ENCODE assay signal across 20 cellular contexts in genomic region chr6:80197474-80197873, GRCh38.
DNase-seq lines count a peak whose midpoint lies in the region; ATAC-seq, FAIRE-seq and TF ChIP-seq lines count a peak whose summit lies in the region.
"Had no signal": no experiment of that assay in that cellular context is flagged by ENCODE, and none has a peak within 500 bp of the region (broad histone marks: within the 10 kb centered on the region; RNA-seq: fewer than 3 reads in every experiment).

No MANE protein-coding gene starts in this region.

- BruUV-seq in HepG2 (replicated peaks; lab: Mats Ljungman, UMichigan): no TSS peak

- H3K4me3 ChIP-seq in liver (ENCODE audit: low read depth in 1 of 3, low read length in 3 of 3) (no peak overlapping the region), HepG2 (replicated peaks in 1 of 3; ENCODE audit: insufficient read depth in 1 of 3, low read depth in 2 of 3, low read length in 3 of 3) (no peak overlapping the region), body of pancreas (no peak overlapping the region), neuronal stem cell (ENCODE audit: low read length in 2 of 2) (no peak overlapping the region)
- H3K4me3 ChIP-seq: vagina had no signal

- no peaks in the 10 kb centered on the region for H3K27me3 ChIP-seq in liver (ENCODE audit: control insufficient read depth in 4 of 4, insufficient read depth in 4 of 4, low read length in 3 of 4)
- H3K27me3 ChIP-seq in HepG2 (ENCODE audit: control insufficient read depth in 1 of 2, insufficient read depth in 2 of 2, low read length in 2 of 2): no peaks in the 10 kb centered on the region
- H3K27me3 ChIP-seq in body of pancreas: no peaks in the 10 kb centered on the region
- H3K27me3 ChIP-seq in neuronal stem cell (ENCODE audit: control insufficient read depth in 3 of 3, insufficient read depth in 3 of 3, low read depth in 1 of 3, low read length in 3 of 3): no peaks in the 10 kb centered on the region
- H3K27me3 ChIP-seq: vagina had no signal

- no peak overlapping the region for H3K4ac ChIP-seq in neuronal stem cell (ENCODE audit: low read length)

- H3K4me3 Mint-ChIP-seq in natural killer cell: no peak overlapping the region
- H3K4me3 Mint-ChIP-seq: activated CD4-positive, alpha-beta T cell treated with anti-CD3 and anti-CD28 coated beads, Interleukin-2, amount 10 ng/mL, durations not matched to agents 7 days and 5 days; endodermal cell; stimulated activated effector memory CD8-positive, alpha-beta T cell treated with anti-CD3 and anti-CD28 coated beads, Interleukin-12 subunit alpha, Interleukin-12 subunit beta, amount 100 ng/mL, for 72 hours; T-helper 17 cell had no signal

- H3K27ac ChIP-seq in liver (ENCODE audit: low read depth in 1 of 2, low read length in 2 of 2) (no peak overlapping the region), HepG2 (ENCODE audit: extremely low read length, insufficient read depth, low read length) (no peak overlapping the region), body of pancreas (no peak overlapping the region), neuronal stem cell (replicated peaks; ENCODE audit: low read length) (no peak overlapping the region)
- H3K27ac ChIP-seq: vagina had no signal

- no peak overlapping the region for H2BK5ac ChIP-seq in neuronal stem cell (ENCODE audit: low read length)

- no peaks in the 10 kb centered on the region for H4K20me1 ChIP-seq in HepG2 (ENCODE audit: insufficient read depth, low read length)

- H3K4me1 ChIP-seq in liver (ENCODE audit: control insufficient read depth in 4 of 4, insufficient read depth in 4 of 4, low read length in 3 of 4) (peaks cover 2 to 13% (median 6%) of the 10 kb centered on the region in 4 donors), HepG2 (ENCODE audit: insufficient read depth, low read length) (no peaks in the 10 kb centered on the region), body of pancreas (peaks cover 11% of the 10 kb centered on the region), neuronal stem cell (ENCODE audit: control insufficient read depth in 2 of 2, insufficient read depth in 1 of 2, low read depth in 1 of 2, low read length in 2 of 2) (no peaks in the 10 kb centered on the region)

- no peaks in the 10 kb centered on the region for H3K36me3 ChIP-seq in liver (ENCODE audit: control insufficient read depth in 4 of 4, insufficient read depth in 3 of 4, low read depth in 1 of 4, low read length in 3 of 4)
- H3K36me3 ChIP-seq in HepG2 (replicated peaks in 1 of 2; ENCODE audit: control insufficient read depth in 1 of 2, insufficient read depth in 2 of 2, low read length in 2 of 2): no peaks in the 10 kb centered on the region
- H3K36me3 ChIP-seq in body of pancreas (replicated peaks in 1 of 2; ENCODE audit: insufficient read depth in 1 of 2, low read depth in 2 of 2): no peaks in the 10 kb centered on the region
- H3K36me3 ChIP-seq in neuronal stem cell (replicated peaks in 1 of 2; ENCODE audit: control insufficient read depth in 2 of 2, insufficient read depth in 2 of 2, low read length in 2 of 2): no peaks in the 10 kb centered on the region
- H3K36me3 ChIP-seq: vagina had no signal

- no peak overlapping the region for H3K18ac ChIP-seq in neuronal stem cell (ENCODE audit: low read length)

- H2AFZ ChIP-seq in HepG2 (ENCODE audit: low read length): no peak overlapping the region
- no peak overlapping the region for H2AFZ ChIP-seq in neuronal stem cell (ENCODE audit: low read length)

- H3K4me1 Mint-ChIP-seq in natural killer cell: no peaks in the 10 kb centered on the region
- H3K4me1 Mint-ChIP-seq: activated CD4-positive, alpha-beta T cell treated with anti-CD3 and anti-CD28 coated beads, Interleukin-2, amount 10 ng/mL, durations not matched to agents 7 days and 5 days; stimulated activated effector memory CD8-positive, alpha-beta T cell treated with anti-CD3 and anti-CD28 coated beads, Interleukin-12 subunit alpha, Interleukin-12 subunit beta, amount 100 ng/mL, for 72 hours; T-helper 17 cell had no signal

- FAIRE-seq in HepG2 (lab: Jason Lieb, UNC): no peak

- no peaks in the 10 kb centered on the region for H3K36me3 Mint-ChIP-seq in natural killer cell
- H3K36me3 Mint-ChIP-seq: stimulated activated effector memory CD8-positive, alpha-beta T cell treated with anti-CD3 and anti-CD28 coated beads, Interleukin-12 subunit alpha, Interleukin-12 subunit beta, amount 100 ng/mL, for 72 hours had no signal

- no peak overlapping the region for H2AK5ac ChIP-seq in neuronal stem cell (ENCODE audit: low read depth, low read length)

- H3K9me3 ChIP-seq in liver (ENCODE audit: control insufficient read depth in 4 of 4, low read length in 3 of 4): no peaks in the 10 kb centered on the region
- H3K9me3 ChIP-seq in HepG2 (ENCODE audit: low read length): no peaks in the 10 kb centered on the region
- H3K9me3 ChIP-seq in body of pancreas: no peaks in the 10 kb centered on the region
- no peaks in the 10 kb centered on the region for H3K9me3 ChIP-seq in neuronal stem cell (replicated peaks in 1 of 2; ENCODE audit: control insufficient read depth in 2 of 2, insufficient read depth in 1 of 2, low read depth in 1 of 2, low read length in 2 of 2)
- H3K9me3 ChIP-seq: vagina had no signal

- no peak overlapping the region for H3K14ac ChIP-seq in neuronal stem cell (ENCODE audit: low read length)

- no peak overlapping the region for H3K4me2 ChIP-seq in HepG2 (ENCODE audit: low read depth, low read length)
- no peak overlapping the region for H3K4me2 ChIP-seq in neuronal stem cell (ENCODE audit: insufficient read depth, low read length, poor library complexity, severe bottlenecking)

- H3K27me3 Mint-ChIP-seq in natural killer cell (ENCODE audit: low read depth in 2 of 2): no peaks in the 10 kb centered on the region
- H3K27me3 Mint-ChIP-seq: activated CD4-positive, alpha-beta T cell treated with anti-CD3 and anti-CD28 coated beads, Interleukin-2, amount 10 ng/mL, durations not matched to agents 7 days and 5 days; brain; T-helper 17 cell had no signal

- TF ChIP-seq RAD21 in liver (IDR thresholded peaks at IDR 0.05): peak in 1 of 2 donors; percentile 8
- no peak for TF ChIP-seq RAD21 in HepG2 (CRISPR knock-in tag; IDR thresholded peaks at IDR 0.05)

- H2BK120ac ChIP-seq in neuronal stem cell (ENCODE audit: low read depth, low read length): no peak overlapping the region

- no peak overlapping the region for H3K23ac ChIP-seq in neuronal stem cell (ENCODE audit: low read depth, low read length, poor library complexity)

- H3K27ac Mint-ChIP-seq in natural killer cell: no peak overlapping the region
- H3K27ac Mint-ChIP-seq: activated CD4-positive, alpha-beta T cell treated with anti-CD3 and anti-CD28 coated beads, Interleukin-2, amount 10 ng/mL, durations not matched to agents 7 days and 5 days; activated T-helper 2 cell treated with anti-CD3 and anti-CD28 coated beads, Interferon-gamma antibody, Interleukin-2, Interleukin-4, amounts not matched to agents 10 μg/mL and 5 μg/mL and 100 μg/mL, durations not matched to agents 14 hours and 24 hours and 36 hours; endodermal cell; stimulated activated effector memory CD8-positive, alpha-beta T cell treated with anti-CD3 and anti-CD28 coated beads, Interleukin-12 subunit alpha, Interleukin-12 subunit beta, amount 100 ng/mL, for 72 hours; T-helper 17 cell had no signal

- intact Hi-C loops in HepG2 (cut with micrococcal nuclease; ENCODE audit: unreplicated experiment): no loop called here
- intact Hi-C loops in body of pancreas (cut with DNase I): no loop called here
- intact Hi-C loops in natural killer cell (cut with micrococcal nuclease): no loop called here

- no peak overlapping the region for H2BK15ac ChIP-seq in neuronal stem cell (ENCODE audit: low read length)

- no peak for ATAC-seq in HepG2
- peak; percentile 66 for ATAC-seq in body of pancreas
- no peak for ATAC-seq in natural killer cell
- no peak for ATAC-seq in HG02759 (IDR thresholded peaks at IDR 0.05; ENCODE audit: unreplicated experiment)
- no peak for ATAC-seq in GM21447 (IDR thresholded peaks at IDR 0.05; ENCODE audit: unreplicated experiment)
- ATAC-seq: stimulated activated effector memory CD8-positive, alpha-beta T cell treated with anti-CD3 and anti-CD28 coated beads, Interleukin-12 subunit alpha, Interleukin-12 subunit beta, amount 100 ng/mL, for 72 hours; T-helper 17 cell had no signal

- no peak overlapping the region for H3K9ac ChIP-seq in liver (ENCODE audit: low read depth in 1 of 2, low read length in 2 of 2)
- no peak overlapping the region for H3K9ac ChIP-seq in HepG2 (ENCODE audit: insufficient read depth, low read depth, low read length)
- no peak overlapping the region for H3K9ac ChIP-seq in neuronal stem cell (ENCODE audit: low read depth, low read length, poor library complexity)

- no peak overlapping the region for H4K8ac ChIP-seq in neuronal stem cell (ENCODE audit: low read depth, low read length)

- no peaks in the 10 kb centered on the region for H3K9me3 Mint-ChIP-seq in natural killer cell
- H3K9me3 Mint-ChIP-seq: activated CD4-positive, alpha-beta T cell treated with anti-CD3 and anti-CD28 coated beads, Interleukin-2, amount 10 ng/mL, durations not matched to agents 7 days and 5 days; activated T-helper 2 cell treated with anti-CD3 and anti-CD28 coated beads, Interferon-gamma antibody, Interleukin-2, Interleukin-4, amounts not matched to agents 10 μg/mL and 5 μg/mL and 100 μg/mL, durations not matched to agents 14 hours and 24 hours and 36 hours; endodermal cell; stimulated activated effector memory CD8-positive, alpha-beta T cell treated with anti-CD3 and anti-CD28 coated beads, Interleukin-12 subunit alpha, Interleukin-12 subunit beta, amount 100 ng/mL, for 72 hours had no signal

- CTCF ChIA-PET in HepG2 (lab: Yijun Ruan, JAX; ENCODE audit: low intra/inter-chr PET ratio, low total read pairs): no interaction called here

- H3K79me2 ChIP-seq in HepG2 (ENCODE audit: insufficient read depth, low read length): no peaks in the 10 kb centered on the region

- WGBS in liver: 45% methylated on average over 1 of the region's 1 CpG
- WGBS in HepG2 (ENCODE audit: low lambda C conversion rate): no CpG with 5 or more reads among the region's 1 CpG
- 14 to 15% methylated on average over 1 of the region's 1 CpG for WGBS in body of pancreas, 2 donors
- WGBS in neuronal stem cell (ENCODE audit: extremely low coverage in 2 of 2, insufficient read length in 2 of 2, insufficient replicate concordance in 1 of 2), 2 donors: no CpG with 5 or more reads among the region's 1 CpG

- in situ Hi-C loops in HepG2 (cut with HindIII; ENCODE audit: extremely low pct_ligation_motif_present, low pct_unique_long_range_greater_than_20kb): no loop called here

- H3K79me1 ChIP-seq in neuronal stem cell (ENCODE audit: low read depth, low read length): no peaks in the 10 kb centered on the region

- TF ChIP-seq EP300 in HepG2 (IDR thresholded peaks at IDR 0.05; ENCODE audit: low read depth in 2 of 2, low read length in 2 of 2): no peak
- no peak for TF ChIP-seq EP300 in HepG2 (CRISPR knock-in tag; IDR thresholded peaks at IDR 0.05; ENCODE audit: borderline replicate concordance)

- no peak overlapping the region for H4K91ac ChIP-seq in neuronal stem cell (ENCODE audit: low read depth, low read length, poor library complexity)

- TF ChIP-seq POLR2A in HepG2 (IDR thresholded peaks at IDR 0.05; ENCODE audit: insufficient read depth in 1 of 2, low read depth in 2 of 2, low read length in 2 of 2) (no peak), body of pancreas (IDR thresholded peaks at IDR 0.05) (no peak)

- DNase-seq in HepG2 (ENCODE audit: low spot score): no peak
- peak in 3 of 4 donors; percentile 14 to 50 (median 17) for DNase-seq in body of pancreas
- DNase-seq in kidney tubule cell (ENCODE audit: low spot score): peak; percentile 90
- DNase-seq in natural killer cell: no peak
- no peak for DNase-seq in neuronal stem cell (ENCODE audit: low spot score)
- DNase-seq: activated CD4-positive, alpha-beta T cell treated with anti-CD3 and anti-CD28 coated beads, Interleukin-2, amount 10 ng/mL, durations not matched to agents 7 days and 5 days; AML-193; endodermal cell; NCI-H1417; NCI-H345; posterior cingulate gyrus; stimulated activated CD4-positive, alpha-beta T cell treated with anti-CD3 and anti-CD28 coated beads, Interleukin-2, amount 100 ng/mL, for 48 hours; T-helper 17 cell had no signal

- TF ChIP-seq CTCF in liver (IDR thresholded peaks at IDR 0.05; ENCODE audit: low read depth, low read length, missing input control) (no peak), HepG2 (CRISPR knock-in tag; IDR thresholded peaks at IDR 0.05) (no peak), body of pancreas (IDR thresholded peaks at IDR 0.05) (no peak), natural killer cell (IDR thresholded peaks at IDR 0.05) (no peak)

- H2BK12ac ChIP-seq in neuronal stem cell (ENCODE audit: low read length): no peak overlapping the region

- POLR2A ChIA-PET in HepG2 (lab: Yijun Ruan, JAX): no interaction called here

Comparison
In these comparisons a context has a peak if more than half of its experiments do, and no peak if none do; other contexts are left out.
1. DNase-seq: peak in body of pancreas (3 of 4) and kidney tubule cell (single experiment); none in HepG2 (single experiment), natural killer cell (single experiment) and neuronal stem cell (single experiment).